20 cellular contexts compared by ENCODE assay signal in genomic region chr7:22329816-22330524, GRCh38. TPM values are rescaled to one million over a fixed set of nuclear protein-coding genes. Genes with fewer than 3 reads are reported as not detected.
DNase-seq lines count a peak whose midpoint lies in the region; ATAC-seq, FAIRE-seq and TF ChIP-seq lines count a peak whose summit lies in the region.
"Had no signal": no experiment of that assay in that cellular context is flagged by ENCODE, and none has a peak within 500 bp of the region (broad histone marks: within the 10 kb centered on the region; RNA-seq: fewer than 3 reads in every experiment).

No MANE protein-coding gene starts in this region.

- no peaks in the 10 kb centered on the region for H3K9me3 ChIP-seq in iPS-20b (ENCODE audit: insufficient read depth, low read depth, low read length)
- H3K9me3 ChIP-seq in testis, result no peaks in the 10 kb centered on the region
- H3K9me3 ChIP-seq: prostate gland, thyroid gland had no signal

- DNase-seq in DMS 273 (lab: John Stamatoyannopoulos, UW; ENCODE audit: unreplicated experiment) (peak; percentile 16), DMS 273 treated with DMSO at 0.1 percent for 48 hours (lab: John Stamatoyannopoulos, UW) (no peak), NCI-H69 (lab: John Stamatoyannopoulos, UW) (peak; percentile 78), testis (peak; percentile 75), NCI-H82 (lab: John Stamatoyannopoulos, UW) (no peak), H54 (ENCODE audit: insufficient read length, low spot score) (no peak)
- DNase-seq: activated CD4-positive, CD25-positive, alpha-beta regulatory T cell; activated CD8-positive, alpha-beta memory T cell treated with anti-CD3 and anti-CD28 coated beads for 24 hours; brain microvascular endothelial cell; effector CD4-positive, alpha-beta T cell; naive thymus-derived CD8-positive, alpha-beta T cell; NCI-H2171; NK-92 treated with Interleukin-12 subunit alpha and Interleukin-12 subunit beta, amount 100 ng/mL, for 24 hours; Right ventricle myocardium superior; thyroid gland had no signal

- H3K36me3 ChIP-seq in iPS-20b (ENCODE audit: insufficient read depth, low read depth, low read length) (no peaks in the 10 kb centered on the region), testis (ENCODE audit: low read depth, missing control alignments) (no peaks in the 10 kb centered on the region)
- H3K36me3 ChIP-seq: brain microvascular endothelial cell, prostate gland, thyroid gland had no signal

- intact Hi-C loops in testis (cut with DNase I; ENCODE audit: low total_unique reads), result no loop called here

- H3K9ac ChIP-seq in iPS-20b (ENCODE audit: low read depth, low read length), result peak overlapping the region; percentile 17; the same call in 1 of the 2 replicates
- H3K9ac ChIP-seq: BLaER1 had no signal

- WGBS in testis, 2 donors, result 37 to 60% methylated on average over 4 of the region's 4 CpGs

- H3K27me3 ChIP-seq in iPS-20b (ENCODE audit: insufficient read depth, low read length) (no peaks in the 10 kb centered on the region), testis (no peaks in the 10 kb centered on the region)
- H3K27me3 ChIP-seq: BLaER1, brain microvascular endothelial cell, thyroid gland had no signal

- ATAC-seq in HG03457 (IDR thresholded peaks at IDR 0.05; ENCODE audit: unreplicated experiment), result no peak
- ATAC-seq: naive thymus-derived CD8-positive, alpha-beta T cell had no signal

- H3K27ac ChIP-seq in iPS-20b (ENCODE audit: low read length) (no peak overlapping the region), testis (peak overlapping the region; percentile 35 to 48)
- H3K27ac ChIP-seq: 22Rv1, BLaER1, brain microvascular endothelial cell, prostate gland, thyroid gland had no signal

- H3K4me3 ChIP-seq in iPS-20b (ENCODE audit: low read length) (no peak overlapping the region), testis (no peak overlapping the region)
- H3K4me3 ChIP-seq: BLaER1, prostate gland, thyroid gland had no signal

- TF ChIP-seq POLR2A in testis (IDR thresholded peaks at IDR 0.05) (no peak), H54 (IDR thresholded peaks at IDR 0.05; ENCODE audit: low read depth, low read length) (no peak)

- peaks cover 56% of the 10 kb centered on the region; the same call in 1 of the 2 replicates for H3K4me1 ChIP-seq in iPS-20b (ENCODE audit: insufficient read depth, low read length)
- H3K4me1 ChIP-seq in testis, result peaks cover 4% of the 10 kb centered on the region
- H3K4me1 ChIP-seq: BLaER1, prostate gland, thyroid gland had no signal

- no peak for FAIRE-seq in H54 (lab: Jason Lieb, UNC)

- no peak for TF ChIP-seq CTCF in testis (IDR thresholded peaks at IDR 0.05)

RNA-seq across cellular contexts. Expression of gene RAPGEF5, which starts 27.0 kb away (rescaled TPM):
- total RNA-seq in testis, result 10 to 100 TPM; 63.8 to 67.5 TPM
- polyA plus RNA-seq in testis (ENCODE audit: insufficient read depth, low read depth, low replicate concordance), result 16.8 TPM
- total RNA-seq: naive thymus-derived CD8-positive, alpha-beta T cell had no signal
- polyA plus RNA-seq: naive thymus-derived CD8-positive, alpha-beta T cell had no signal

Comparison
In these comparisons a context has a peak if more than half of its experiments do, and no peak if none do; other contexts are left out.
1. DNase-seq: peak in DMS 273 (single experiment), NCI-H69 (single experiment) and testis (single experiment); none in DMS 273 treated with DMSO at 0.1 percent for 48 hours (single experiment), NCI-H82 (single experiment) and H54 (single experiment).